In genomic region chr7:90701771-90702170, GRCh38 we compare ENCODE assay signal across 15 cellular contexts.
DNase-seq lines count a peak whose midpoint lies in the region; ATAC-seq and TF ChIP-seq lines count a peak whose summit lies in the region.
"Had no signal": no experiment of that assay in that cellular context is flagged by ENCODE, and none has a peak within 500 bp of the region (broad histone marks: within the 10 kb centered on the region; RNA-seq: fewer than 3 reads in every experiment).

No MANE protein-coding gene starts in this region.

- no peak for TF ChIP-seq EP300 in esophagus muscularis mucosa (IDR thresholded peaks at IDR 0.05)

- H3K27ac ChIP-seq in esophagus muscularis mucosa (replicated peaks in 1 of 4) (no peak overlapping the region), thoracic aorta (no peak overlapping the region)
- H3K27ac ChIP-seq: WERI-Rb-1 had no signal

- no peaks in the 10 kb centered on the region for H3K36me3 ChIP-seq in Loucy (ENCODE audit: insufficient read depth, low read length)
- no peaks in the 10 kb centered on the region for H3K36me3 ChIP-seq in esophagus muscularis mucosa
- H3K36me3 ChIP-seq in thoracic aorta: no peaks in the 10 kb centered on the region
- H3K36me3 ChIP-seq: BLaER1 treated with 17β-estradiol and CSF1 and Interleukin-3, amounts not matched to agents 10 nM and 100 nM; WERI-Rb-1 had no signal

- H3K27me3 ChIP-seq in Loucy (ENCODE audit: insufficient read depth, low read length, poor library complexity, severe bottlenecking) (no peaks in the 10 kb centered on the region), esophagus muscularis mucosa (no peaks in the 10 kb centered on the region), thoracic aorta (replicated peaks; ENCODE audit: insufficient read depth) (no peaks in the 10 kb centered on the region)
- H3K27me3 ChIP-seq: BLaER1 treated with 17β-estradiol and CSF1 and Interleukin-3, amounts not matched to agents 10 nM and 100 nM had no signal

- no peak overlapping the region for H3K4me2 ChIP-seq in Loucy (ENCODE audit: low read depth, low read length, poor library complexity, severe bottlenecking)

- CTCF ChIA-PET in activated CD8-positive, alpha-beta T cell treated with anti-CD3 and anti-CD28 coated beads, Interleukin-2, amount 10 ng/mL, durations not matched to agents 7 days and 5 days (lab: Charles Lee): no interaction called here

- no peaks in the 10 kb centered on the region for H4K20me1 ChIP-seq in Loucy (ENCODE audit: insufficient read depth, low read length, poor library complexity, severe bottlenecking)
- H4K20me1 ChIP-seq: BLaER1 treated with 17β-estradiol and CSF1 and Interleukin-3, amounts not matched to agents 10 nM and 100 nM had no signal

- ATAC-seq in memory B cell (ENCODE audit: low read depth) (no peak), thoracic aorta (ENCODE audit: insufficient number of reproducible peaks, low FRiP score, low read depth) (no peak)
- no peak for ATAC-seq in activated CD8-positive, alpha-beta T cell treated with anti-CD3 and anti-CD28 coated beads, Interleukin-2, amount 10 ng/mL, durations not matched to agents 7 days and 5 days
- ATAC-seq: activated T-cell treated with anti-CD3 and anti-CD28 coated beads, Interleukin-2, amount 50 U/mL, for 72 hours; mucosa of descending colon had no signal

- no peak for DNase-seq in esophagus muscularis mucosa (ENCODE audit: extremely low spot score)
- no peak for DNase-seq in memory B cell (ENCODE audit: low spot score in 2 of 2)
- no peak for DNase-seq in thoracic aorta (ENCODE audit: low spot score)
- DNase-seq in CD1c-positive myeloid dendritic cell (ENCODE audit: extremely low spot score): no peak
- DNase-seq in activated CD8-positive, alpha-beta T cell treated with anti-CD3 and anti-CD28 coated beads, Interleukin-2, amount 10 ng/mL, durations not matched to agents 7 days and 5 days: no peak
- DNase-seq in NCI-H1417 (lab: John Stamatoyannopoulos, UW): no peak
- DNase-seq: activated T-cell treated with anti-CD3 and anti-CD28 coated beads, Interleukin-2, amount 50 U/mL, for 72 hours; head of caudate nucleus; mucosa of descending colon; NCI-H146; NCI-H226; occipital lobe; WERI-Rb-1 had no signal

- no peak overlapping the region for H3K9ac ChIP-seq in Loucy (ENCODE audit: low read depth, low read length, poor library complexity, severe bottlenecking)

- no peak for TF ChIP-seq POLR2A in esophagus muscularis mucosa (IDR thresholded peaks at IDR 0.05; ENCODE audit: low read depth)

- no peaks in the 10 kb centered on the region for H3K9me2 ChIP-seq in Loucy (replicated peaks; ENCODE audit: low read depth, low read length)

- peaks cover 2% of the 10 kb centered on the region for H3K36me3 Mint-ChIP-seq in memory B cell
- no peaks in the 10 kb centered on the region for H3K36me3 Mint-ChIP-seq in activated CD8-positive, alpha-beta T cell treated with anti-CD3 and anti-CD28 coated beads, Interleukin-2, amount 10 ng/mL, durations not matched to agents 7 days and 5 days (ENCODE audit: low read depth)

- TF ChIP-seq CTCF in Loucy (conservative IDR thresholded peaks at IDR 0.05; ENCODE audit: low read length) (no peak), esophagus muscularis mucosa (IDR thresholded peaks at IDR 0.05) (no peak), thoracic aorta (IDR thresholded peaks at IDR 0.05) (no peak)

- intact Hi-C loops in esophagus muscularis mucosa (cut with DNase I): loop anchor here (10.0 kb wide), 1 partner anchor 333 kb away; no protein-coding TSS in a partner anchor

- POLR2A ChIA-PET in activated CD8-positive, alpha-beta T cell treated with anti-CD3 and anti-CD28 coated beads, Interleukin-2, amount 10 ng/mL, durations not matched to agents 7 days and 5 days (lab: Charles Lee): no interaction called here

- no peaks in the 10 kb centered on the region for H3K79me2 ChIP-seq in Loucy (ENCODE audit: insufficient read depth, low read length)

- no peaks in the 10 kb centered on the region for H3K9me3 Mint-ChIP-seq in memory B cell
- no peaks in the 10 kb centered on the region for H3K9me3 Mint-ChIP-seq in activated CD8-positive, alpha-beta T cell treated with anti-CD3 and anti-CD28 coated beads, Interleukin-2, amount 10 ng/mL, durations not matched to agents 7 days and 5 days (ENCODE audit: insufficient read depth)

- WGBS in esophagus muscularis mucosa: 69% methylated on average over 6 of the region's 6 CpGs

- H3K9me3 ChIP-seq in Loucy (ENCODE audit: insufficient read depth, low read depth, low read length): no peaks in the 10 kb centered on the region
- H3K9me3 ChIP-seq in esophagus muscularis mucosa: no peaks in the 10 kb centered on the region
- no peaks in the 10 kb centered on the region for H3K9me3 ChIP-seq in thoracic aorta
- H3K9me3 ChIP-seq: BLaER1 treated with 17β-estradiol and CSF1 and Interleukin-3, amounts not matched to agents 10 nM and 100 nM; mucosa of descending colon had no signal

- H2AFZ ChIP-seq in Loucy (ENCODE audit: low read length): 0 out of 2 replicates have a peak overlapping the region, but pooled peaks have one; percentile 10

- H3K27ac Mint-ChIP-seq in memory B cell: peak overlapping the region; percentile 95
- no peak overlapping the region for H3K27ac Mint-ChIP-seq in activated CD8-positive, alpha-beta T cell treated with anti-CD3 and anti-CD28 coated beads, Interleukin-2, amount 10 ng/mL, durations not matched to agents 7 days and 5 days
- H3K27ac Mint-ChIP-seq: activated T-cell treated with anti-CD3 and anti-CD28 coated beads, Interleukin-2, amount 50 U/mL, for 72 hours had no signal

- H3K4me1 ChIP-seq in Loucy (ENCODE audit: insufficient read depth, low read length, poor library complexity, severe bottlenecking) (no peaks in the 10 kb centered on the region), esophagus muscularis mucosa (peaks cover 29 to 35% (median 30%) of the 10 kb centered on the region in 4 donors), thoracic aorta (ENCODE audit: control insufficient read depth in 1 of 2, low read depth in 2 of 2) (peaks cover 0 to 8% of the 10 kb centered on the region in 2 donors)

- H3F3A ChIP-seq in Loucy (ENCODE audit: low read depth): no peaks in the 10 kb centered on the region

- H3K27me3 Mint-ChIP-seq in memory B cell: no peaks in the 10 kb centered on the region
- no peaks in the 10 kb centered on the region for H3K27me3 Mint-ChIP-seq in activated CD8-positive, alpha-beta T cell treated with anti-CD3 and anti-CD28 coated beads, Interleukin-2, amount 10 ng/mL, durations not matched to agents 7 days and 5 days (ENCODE audit: low read depth)

- peak overlapping the region; percentile 22 for H3K4me3 ChIP-seq in Loucy (ENCODE audit: low read length, poor library complexity, severe bottlenecking)
- H3K4me3 ChIP-seq in esophagus muscularis mucosa: peak overlapping the region in 3 of 4 donors; percentile 24 to 36 (median 32)
- peak overlapping the region; percentile 8 for H3K4me3 ChIP-seq in thoracic aorta
- H3K4me3 ChIP-seq: mucosa of descending colon had no signal

- no peak overlapping the region for H3K4me3 Mint-ChIP-seq in memory B cell
- H3K4me3 Mint-ChIP-seq in activated CD8-positive, alpha-beta T cell treated with anti-CD3 and anti-CD28 coated beads, Interleukin-2, amount 10 ng/mL, durations not matched to agents 7 days and 5 days: no peak overlapping the region

- peaks cover 29% of the 10 kb centered on the region for H3K4me1 Mint-ChIP-seq in memory B cell
- no peaks in the 10 kb centered on the region for H3K4me1 Mint-ChIP-seq in activated CD8-positive, alpha-beta T cell treated with anti-CD3 and anti-CD28 coated beads, Interleukin-2, amount 10 ng/mL, durations not matched to agents 7 days and 5 days (ENCODE audit: low read depth)
